1 cellular context compared by ENCODE assay signal in genomic region chr21:26856871-26857350, GRCh38. TPM values are rescaled to one million over a fixed set of nuclear protein-coding genes. Genes with fewer than 3 reads are reported as not detected.
"Had no signal": no experiment of that assay in that cellular context is flagged by ENCODE, and none has a peak within 500 bp of the region (broad histone marks: within the 10 kb centered on the region; RNA-seq: fewer than 3 reads in every experiment).

No MANE protein-coding gene starts in this region.

RNA-seq across cellular contexts. Expression of gene ADAMTS1, which starts 11.7 kb away (rescaled TPM):
- total RNA-seq: naive thymus-derived CD8-positive, alpha-beta T cell had no signal
